11 cellular contexts compared by ENCODE assay signal in genomic region chr1:22969224-22969829, GRCh38. TPM values are rescaled to one million over a fixed set of nuclear protein-coding genes. Genes with fewer than 3 reads are reported as not detected.
DNase-seq lines count a peak whose midpoint lies in the region; ATAC-seq and TF ChIP-seq lines count a peak whose summit lies in the region.
"Had no signal": no experiment of that assay in that cellular context is flagged by ENCODE, and none has a peak within 500 bp of the region (broad histone marks: within the 10 kb centered on the region; RNA-seq: fewer than 3 reads in every experiment).

No MANE protein-coding gene starts in this region.

- WGBS in heart left ventricle, 4 donors: 14 to 21% (median 19%) methylated on average over 6 of the region's 6 CpGs
- WGBS in tibial nerve, 2 donors: 8 to 12% methylated on average over 6 of the region's 6 CpGs
- 20 to 34% (median 23%) methylated on average over 6 of the region's 6 CpGs for WGBS in spleen, 5 donors

- H3K36me3 ChIP-seq in heart left ventricle (no peaks in the 10 kb centered on the region), left ventricle myocardium inferior (no peaks in the 10 kb centered on the region), tibial nerve (no peaks in the 10 kb centered on the region), spleen (no peaks in the 10 kb centered on the region)
- H3K36me3 ChIP-seq: SJSA1 had no signal

- TF ChIP-seq POLR2A in heart left ventricle (IDR thresholded peaks at IDR 0.05) (no peak), tibial nerve (IDR thresholded peaks at IDR 0.05) (no peak), spleen (IDR thresholded peaks at IDR 0.05) (no peak)

- ATAC-seq in heart left ventricle: peak; percentile 53 to 83 (median 66)
- no peak for ATAC-seq in foreskin keratinocyte
- no peak for ATAC-seq in GM21619 (IDR thresholded peaks at IDR 0.05; ENCODE audit: unreplicated experiment)
- no peak for ATAC-seq in HG03196 (IDR thresholded peaks at IDR 0.05; ENCODE audit: unreplicated experiment)

- peaks cover 0 to 54% (median 11%) of the 10 kb centered on the region in 9 donors for H3K27me3 ChIP-seq in heart left ventricle
- peaks cover 95% of the 10 kb centered on the region for H3K27me3 ChIP-seq in left ventricle myocardium inferior (ENCODE audit: low read depth)
- H3K27me3 ChIP-seq in foreskin keratinocyte: peaks cover 46% of the 10 kb centered on the region
- H3K27me3 ChIP-seq in tibial nerve: peaks cover 0 to 63% of the 10 kb centered on the region in 2 donors
- peaks cover 0 to 65% (median 9%) of the 10 kb centered on the region in 7 donors for H3K27me3 ChIP-seq in spleen (replicated peaks in 1 of 7)

- intact Hi-C loops in heart left ventricle (cut with DNase I) (no loop called here), left ventricle myocardium inferior (cut with micrococcal nuclease) (no loop called here), spleen (cut with DNase I; ENCODE audit: low total_unique reads) (no loop called here)

- DNase-seq in heart left ventricle (no peak), left ventricle myocardium inferior (no peak), RPMI7951 (ENCODE audit: low read depth) (peak; percentile 81), foreskin keratinocyte (peak; percentile 20 to 60), tibial nerve (ENCODE audit: low spot score in 2 of 2) (no peak), spleen (no peak)
- DNase-seq: activated naive CD8-positive, alpha-beta T cell treated with anti-CD3 and anti-CD28 coated beads, Interleukin-2, amount 10 ng/mL, durations not matched to agents 7 days and 5 days had no signal

- no peak for TF ChIP-seq EP300 in tibial nerve (IDR thresholded peaks at IDR 0.05)

- H3K27ac ChIP-seq in heart left ventricle (no peak overlapping the region), left ventricle myocardium inferior (replicated peaks) (no peak overlapping the region), foreskin keratinocyte (no peak overlapping the region), tibial nerve (no peak overlapping the region), spleen (no peak overlapping the region)
- H3K27ac ChIP-seq: SJSA1 had no signal

- no peaks in the 10 kb centered on the region for H3K4me1 ChIP-seq in heart left ventricle
- H3K4me1 ChIP-seq in left ventricle myocardium inferior: peaks cover 3% of the 10 kb centered on the region
- H3K4me1 ChIP-seq in foreskin keratinocyte: no peaks in the 10 kb centered on the region
- H3K4me1 ChIP-seq in tibial nerve: peaks cover 0 to 6% (median 0%) of the 10 kb centered on the region in 4 donors
- H3K4me1 ChIP-seq in spleen: peaks cover 0 to 2% (median 0%) of the 10 kb centered on the region in 6 donors
- H3K4me1 ChIP-seq: SJSA1 had no signal

- TF ChIP-seq CTCF in heart left ventricle (IDR thresholded peaks at IDR 0.05) (no peak), left ventricle myocardium inferior (IDR thresholded peaks at IDR 0.05; ENCODE audit: borderline replicate concordance) (no peak), foreskin keratinocyte (conservative IDR thresholded peaks at IDR 0.05) (no peak), tibial nerve (IDR thresholded peaks at IDR 0.05) (no peak), spleen (IDR thresholded peaks at IDR 0.05 in 8 of 11, conservative IDR thresholded peaks at IDR 0.05 in 3 of 11) (no peak)

- no peak overlapping the region for H3K4me3 ChIP-seq in heart left ventricle
- H3K4me3 ChIP-seq in left ventricle myocardium inferior: no peak overlapping the region
- no peak overlapping the region for H3K4me3 ChIP-seq in tibial nerve
- no peak overlapping the region for H3K4me3 ChIP-seq in spleen
- H3K4me3 ChIP-seq: SJSA1 had no signal

- H3K9me3 ChIP-seq in heart left ventricle: peaks cover 0 to 18% (median 11%) of the 10 kb centered on the region in 12 donors
- H3K9me3 ChIP-seq in left ventricle myocardium inferior (replicated peaks): peaks cover 23% of the 10 kb centered on the region
- H3K9me3 ChIP-seq in tibial nerve: peaks cover 0 to 14% (median 0%) of the 10 kb centered on the region in 4 donors
- H3K9me3 ChIP-seq in spleen: peaks cover 0 to 16% (median 12%) of the 10 kb centered on the region in 8 donors
- H3K9me3 ChIP-seq: SJSA1 had no signal

RNA-seq across cellular contexts. Expression of gene LACTBL1, which starts 3.3 kb away (rescaled TPM):
- total RNA-seq in heart left ventricle (not detected), left ventricle myocardium inferior (not detected), foreskin keratinocyte (not detected in 2 replicates), tibial nerve (not detected), spleen (not detected)
- polyA plus RNA-seq in heart left ventricle (not detected), foreskin keratinocyte (not detected in 2 replicates), spleen (not detected)
- total RNA-seq in RPMI7951 (2014; rRNA removed; shearing (Covaris generic)): not detected in 2 replicates
- total RNA-seq: activated naive CD8-positive, alpha-beta T cell treated with anti-CD3 and anti-CD28 coated beads, Interleukin-2, amount 10 ng/mL, durations not matched to agents 7 days and 5 days; liver; SJSA1 had no signal
- polyA plus RNA-seq: liver had no signal

RNA-seq across cellular contexts. Expression of gene TEX46, which starts 46.3 kb away (rescaled TPM):
- total RNA-seq in heart left ventricle (under 1 TPM in 1 of 9 donors, not detected in 8; 0.56 TPM), left ventricle myocardium inferior (not detected), foreskin keratinocyte (not detected in 2 replicates), tibial nerve (not detected), spleen (not detected)
- polyA plus RNA-seq in heart left ventricle (not detected), foreskin keratinocyte (0.19 TPM in 1 of 2 replicates, not detected in the other), spleen (not detected)
- total RNA-seq in RPMI7951 (2014; rRNA removed; shearing (Covaris generic)): 0.48 TPM in 1 of 2 replicates, not detected in the other
- total RNA-seq: activated naive CD8-positive, alpha-beta T cell treated with anti-CD3 and anti-CD28 coated beads, Interleukin-2, amount 10 ng/mL, durations not matched to agents 7 days and 5 days; liver; SJSA1 had no signal
- polyA plus RNA-seq: liver had no signal

RNA-seq across cellular contexts. Expression of gene KDM1A, which starts 49.9 kb away (rescaled TPM):
- total RNA-seq in heart left ventricle (10 to 100 TPM; 27.2 to 37.2 (median 29.7) TPM), left ventricle myocardium inferior (27.4 TPM), foreskin keratinocyte (122 and 126 TPM in 2 replicates), tibial nerve (10 to 100 TPM; 44.4 to 56.5 (median 52.2) TPM), spleen (10 to 100 TPM; 36.3 to 47.2 (median 39.2) TPM)
- polyA plus RNA-seq in heart left ventricle (10 to 100 TPM; 14.8 to 32.8 TPM), foreskin keratinocyte (83.3 and 84.3 TPM in 2 replicates), spleen (10 to 100 TPM; 18.4 to 23.2 (median 21.6) TPM)
- total RNA-seq in RPMI7951 (2014; rRNA removed; shearing (Covaris generic)): 95.1 and 126 TPM in 2 replicates

Comparison
In these comparisons a context has a peak if more than half of its experiments do, and no peak if none do; other contexts are left out.
1. ATAC-seq: peak in heart left ventricle (4 of 4); none in foreskin keratinocyte (single experiment), GM21619 (single experiment) and HG03196 (single experiment).
2. DNase-seq: peak in RPMI7951 (single experiment) and foreskin keratinocyte (2 of 2); none in heart left ventricle (0 of 5), left ventricle myocardium inferior (single experiment), tibial nerve (0 of 2) and spleen (single experiment).